ENCODE assay signal across 29 cellular contexts in genomic region chr11:111946499-111946898, GRCh38. TPM values are rescaled to one million over a fixed set of nuclear protein-coding genes. Genes with fewer than 3 reads are reported as not detected.
DNase-seq lines count a peak whose midpoint lies in the region; ATAC-seq and TF ChIP-seq lines count a peak whose summit lies in the region.
"Had no signal": no experiment of that assay in that cellular context is flagged by ENCODE, and none has a peak within 500 bp of the region (broad histone marks: within the 10 kb centered on the region; RNA-seq: fewer than 3 reads in every experiment).

No MANE protein-coding gene starts in this region.

- no peaks in the 10 kb centered on the region for H3K9me3 ChIP-seq in breast epithelium
- no peaks in the 10 kb centered on the region for H3K9me3 ChIP-seq in psoas muscle
- H3K9me3 ChIP-seq: BE2C, colonic mucosa, tibial nerve had no signal

- H3K36me3 Mint-ChIP-seq in MCF 10A (ENCODE audit: insufficient read depth, unreplicated experiment) (no peaks in the 10 kb centered on the region), chondrocyte (ENCODE audit: low read depth) (no peaks in the 10 kb centered on the region)
- H3K36me3 Mint-ChIP-seq: activated naive CD8-positive, alpha-beta T cell treated with anti-CD3 and anti-CD28 coated beads, Interleukin-2, amount 10 ng/mL, durations not matched to agents 7 days and 5 days had no signal

- H3K27me3 Mint-ChIP-seq in MCF 10A (ENCODE audit: insufficient read depth, unreplicated experiment), result no peaks in the 10 kb centered on the region
- H3K27me3 Mint-ChIP-seq in chondrocyte (ENCODE audit: low read depth), result no peaks in the 10 kb centered on the region
- H3K27me3 Mint-ChIP-seq: effector memory CD8-positive, alpha-beta T cell; naive thymus-derived CD4-positive, alpha-beta T cell had no signal

- DNase-seq in MCF 10A (ENCODE audit: unreplicated experiment) (peak; percentile 62), breast epithelium (ENCODE audit: low spot score in 2 of 2) (no peak), chondrocyte (ENCODE audit: low spot score) (no peak), psoas muscle (no peak), RPMI8226 (no peak)
- no peak for DNase-seq in activated CD4-positive, alpha-beta T cell treated with anti-CD3 and anti-CD28 coated beads for 1 hour
- DNase-seq: activated CD4-positive, alpha-beta T cell treated with anti-CD3 and anti-CD28 coated beads, Interleukin-2, amount 50 U/mL, for 48 hours; activated effector memory CD4-positive, alpha-beta T cell treated with anti-CD3 and anti-CD28 coated beads, Interleukin-2, amount 50 U/mL, for 16 hours; activated naive CD8-positive, alpha-beta T cell treated with anti-CD3 and anti-CD28 coated beads, Interleukin-2, amount 10 ng/mL, durations not matched to agents 7 days and 5 days; BE2C; colonic mucosa; DMS79; effector memory CD8-positive, alpha-beta T cell; left ventricle myocardium superior; naive thymus-derived CD4-positive, alpha-beta T cell; NCI-H1092; NCI-H1930; NCI-H345; NCI-H82; occipital lobe; retina; spleen; stimulated activated CD4-positive, alpha-beta T cell treated with anti-CD3 and anti-CD28 coated beads, Interleukin-4, amount 100 ng/mL, for 4 hours; stimulated activated naive CD8-positive, alpha-beta T cell treated with anti-CD3 and anti-CD28 coated beads, Interleukin-15, Interleukin-2, amounts not matched to agents 100 U/mL and 50 U/mL, for 24 hours had no signal

- H3K9me3 Mint-ChIP-seq in MCF 10A (ENCODE audit: unreplicated experiment), result no peaks in the 10 kb centered on the region
- no peaks in the 10 kb centered on the region for H3K9me3 Mint-ChIP-seq in chondrocyte (ENCODE audit: low read depth)
- H3K9me3 Mint-ChIP-seq: activated naive CD8-positive, alpha-beta T cell treated with anti-CD3 and anti-CD28 coated beads, Interleukin-2, amount 10 ng/mL, durations not matched to agents 7 days and 5 days; effector memory CD8-positive, alpha-beta T cell; mesothelial cell of epicardium; naive thymus-derived CD4-positive, alpha-beta T cell had no signal

- no peak overlapping the region for H3K4me3 ChIP-seq in breast epithelium
- no peak overlapping the region for H3K4me3 ChIP-seq in psoas muscle
- H3K4me3 ChIP-seq: colonic mucosa, spleen, tibial nerve had no signal

- TF ChIP-seq POLR2A in breast epithelium (IDR thresholded peaks at IDR 0.05), result no peak

- no peak for TF ChIP-seq CTCF in MCF 10A (IDR thresholded peaks at IDR 0.05; ENCODE audit: unreplicated experiment)
- TF ChIP-seq CTCF in breast epithelium (IDR thresholded peaks at IDR 0.05), result no peak
- no peak for TF ChIP-seq CTCF in chondrocyte (IDR thresholded peaks at IDR 0.05)
- no peak for TF ChIP-seq CTCF in psoas muscle (IDR thresholded peaks at IDR 0.05)

- H3K4me1 ChIP-seq in breast epithelium, result no peaks in the 10 kb centered on the region
- H3K4me1 ChIP-seq in psoas muscle, result peaks cover 22% of the 10 kb centered on the region
- H3K4me1 ChIP-seq: colonic mucosa had no signal

- CTCF ChIA-PET in MCF 10A (lab: Yijun Ruan, JAX), result interaction anchor here (0.5 to 21.3 kb wide), 2 partner anchors 35 to 69 kb away, joined by 3 to 564 read pairs; no protein-coding TSS in a partner anchor

- peak overlapping the region in 1 of 2 donors; percentile 55 for H3K27ac ChIP-seq in breast epithelium
- peak overlapping the region; percentile 31 for H3K27ac ChIP-seq in psoas muscle
- H3K27ac ChIP-seq: colonic mucosa, spleen had no signal

- peak overlapping the region; percentile 85 for H3K27ac Mint-ChIP-seq in MCF 10A (ENCODE audit: low read depth, unreplicated experiment)
- H3K27ac Mint-ChIP-seq in chondrocyte (ENCODE audit: unreplicated experiment), result peak overlapping the region; percentile 57
- H3K27ac Mint-ChIP-seq: activated naive CD8-positive, alpha-beta T cell treated with anti-CD3 and anti-CD28 coated beads, Interleukin-2, amount 10 ng/mL, durations not matched to agents 7 days and 5 days; effector memory CD8-positive, alpha-beta T cell; mesothelial cell of epicardium; naive thymus-derived CD4-positive, alpha-beta T cell; WTC11 had no signal

- H3K27me3 ChIP-seq in breast epithelium, result no peaks in the 10 kb centered on the region
- H3K27me3 ChIP-seq in psoas muscle (ENCODE audit: insufficient read depth in 3 of 3, low read length in 2 of 3), result no peaks in the 10 kb centered on the region
- H3K27me3 ChIP-seq: BE2C, colonic mucosa, spleen, tibial nerve had no signal

- ATAC-seq in psoas muscle, result no peak
- ATAC-seq in GM19328 (IDR thresholded peaks at IDR 0.05; ENCODE audit: unreplicated experiment), result no peak
- ATAC-seq in HG02588 (IDR thresholded peaks at IDR 0.05; ENCODE audit: unreplicated experiment), result no peak
- ATAC-seq: effector memory CD8-positive, alpha-beta T cell; left ventricle myocardium superior; naive thymus-derived CD4-positive, alpha-beta T cell; stimulated activated naive CD8-positive, alpha-beta T cell treated with anti-CD3 and anti-CD28 coated beads, Interleukin-15, Interleukin-2, amounts not matched to agents 100 U/mL and 50 U/mL, for 24 hours; WTC11 had no signal

- H3K4me3 Mint-ChIP-seq in MCF 10A (ENCODE audit: unreplicated experiment) (peak overlapping the region; percentile 10), chondrocyte (ENCODE audit: unreplicated experiment) (no peak overlapping the region)
- H3K4me3 Mint-ChIP-seq: activated naive CD8-positive, alpha-beta T cell treated with anti-CD3 and anti-CD28 coated beads, Interleukin-2, amount 10 ng/mL, durations not matched to agents 7 days and 5 days; effector memory CD8-positive, alpha-beta T cell; mesothelial cell of epicardium; naive thymus-derived CD4-positive, alpha-beta T cell; WTC11 had no signal

- POLR2A ChIA-PET in MCF 10A (lab: Yijun Ruan, JAX), result interaction anchor here (1.3 to 21.8 kb wide), 4 partner anchors 8 to 32 kb away, joined by 3 to 513 read pairs (median 123); no protein-coding TSS in a partner anchor

- H3K36me3 ChIP-seq in breast epithelium (no peaks in the 10 kb centered on the region), psoas muscle (ENCODE audit: insufficient read depth in 1 of 2, low read depth in 1 of 2) (no peaks in the 10 kb centered on the region)
- H3K36me3 ChIP-seq: colonic mucosa, spleen, tibial nerve had no signal

- H3K4me1 Mint-ChIP-seq in MCF 10A (ENCODE audit: insufficient read depth, unreplicated experiment), result peaks cover 42% of the 10 kb centered on the region
- H3K4me1 Mint-ChIP-seq in chondrocyte (ENCODE audit: low read depth), result peaks cover 56% of the 10 kb centered on the region

- WGBS in psoas muscle, 3 donors, result 44 to 59% (median 45%) methylated on average over 3 of the region's 3 CpGs

- intact Hi-C loops in MCF 10A (cut with micrococcal nuclease) (no loop called here), breast epithelium (cut with DNase I; ENCODE audit: low total_unique reads) (no loop called here), psoas muscle (cut with DNase I) (no loop called here)

- no TSS peak for BruUV-seq in MCF 10A (replicated peaks; lab: Mats Ljungman, UMichigan)

RNA-seq across cellular contexts. Expression of gene DIXDC1, which starts 9.4 kb away (rescaled TPM):
- 21.0 and 47.3 TPM in 2 replicates for total RNA-seq in MCF 10A (2022)
- total RNA-seq in breast epithelium, result 10 to 100 TPM; 38.9 to 53.9 (median 45.2) TPM
- total RNA-seq in chondrocyte, result 28.0 to 41.9 TPM (median 29.6 TPM) in 3 replicates
- total RNA-seq in psoas muscle, result 10 to 100 TPM in 2 of 4 donors, 1 to 10 TPM in 2; 4.5 to 12.9 (median 9.6) TPM
- 1 to 10 TPM; 1.4 to 4.9 (median 2.6) TPM for polyA plus RNA-seq in psoas muscle

RNA-seq across cellular contexts. Expression of gene C11orf52, which starts 27.8 kb away (rescaled TPM):
- total RNA-seq in MCF 10A (2022) (1.3 and 2.0 TPM in 2 replicates), breast epithelium (10 to 100 TPM in 2 of 3 donors, 1 to 10 TPM in 1; 7.5 to 40.5 (median 19.0) TPM), chondrocyte (0.67 to 2.0 TPM (median 0.72 TPM) in 3 replicates), psoas muscle (10 to 100 TPM in 1 of 4 donors, 1 to 10 TPM in 3; 6.2 to 12.3 (median 8.3) TPM)
- polyA plus RNA-seq in psoas muscle, result 10 to 100 TPM in 1 of 3 donors, 1 to 10 TPM in 2; 1.0 to 24.5 (median 4.4) TPM
- total RNA-seq: activated naive CD8-positive, alpha-beta T cell treated with anti-CD3 and anti-CD28 coated beads, Interleukin-2, amount 10 ng/mL, durations not matched to agents 7 days and 5 days; naive thymus-derived CD4-positive, alpha-beta T cell; occipital lobe had no signal

RNA-seq across cellular contexts. Expression of gene HSPB2, which starts 34.0 kb away (rescaled TPM):
- total RNA-seq in MCF 10A (2022) (0.23 TPM in 1 of 2 replicates, not detected in the other), breast epithelium (1 to 10 TPM in 2 of 3 donors, under 1 TPM in 1; 0.98 to 2.1 (median 1.2) TPM), chondrocyte (1.0 to 2.9 TPM (median 2.4 TPM) in 3 replicates), psoas muscle (10 to 100 TPM; 20.2 to 40.4 (median 27.2) TPM)
- polyA plus RNA-seq in psoas muscle, result 10 to 100 TPM; 23.6 to 55.5 (median 25.0) TPM
- total RNA-seq: naive thymus-derived CD4-positive, alpha-beta T cell had no signal
- polyA plus RNA-seq: naive thymus-derived CD4-positive, alpha-beta T cell had no signal

RNA-seq across cellular contexts. Expression of gene CRYAB, which starts 34.9 kb away (rescaled TPM):
- total RNA-seq in MCF 10A (2022) (1.2 and 2.5 TPM in 2 replicates), breast epithelium (100 to 1,000 TPM; 132 to 299 (median 271) TPM), chondrocyte (770 to 1,975 TPM (median 1,937 TPM) in 3 replicates), psoas muscle (over 10,000 TPM in 2 of 4 donors, 1,000 to 10,000 TPM in 2; 5,216 to 12,187 (median 10,501) TPM)
- polyA plus RNA-seq in psoas muscle, result over 10,000 TPM in 1 of 3 donors, 1,000 to 10,000 TPM in 2; 4,737 to 11,496 (median 9,489) TPM
- total RNA-seq: activated naive CD8-positive, alpha-beta T cell treated with anti-CD3 and anti-CD28 coated beads, Interleukin-2, amount 10 ng/mL, durations not matched to agents 7 days and 5 days; naive thymus-derived CD4-positive, alpha-beta T cell had no signal
- polyA plus RNA-seq: naive thymus-derived CD4-positive, alpha-beta T cell had no signal
